ENCODE assay signal across 8 cellular contexts in genomic region chr12:25155031-25155576, GRCh38. TPM values are rescaled to one million over a fixed set of nuclear protein-coding genes. Genes with fewer than 3 reads are reported as not detected.
DNase-seq lines count a peak whose midpoint lies in the region; ATAC-seq and TF ChIP-seq lines count a peak whose summit lies in the region.

No MANE protein-coding gene starts in this region.

- H3K4me3 Mint-ChIP-seq in CD8-positive, alpha-beta memory T cell, result peak overlapping the region; percentile 29 to 86 (median 77)

- no peak overlapping the region for H3K27ac ChIP-seq in CD8-positive, alpha-beta memory T cell (ENCODE audit: low read depth, low read length)
- H3K27ac ChIP-seq in esophagus muscularis mucosa (replicated peaks in 1 of 4), result no peak overlapping the region
- H3K27ac ChIP-seq in gastrocnemius medialis, result no peak overlapping the region

- H3K9me3 Mint-ChIP-seq in CD8-positive, alpha-beta memory T cell, result no peaks in the 10 kb centered on the region

- peak in 2 of 5 donors; percentile 35 to 43 for DNase-seq in CD8-positive, alpha-beta memory T cell
- DNase-seq in RKO (ENCODE audit: low spot score) (peak; percentile 45), esophagus muscularis mucosa (ENCODE audit: extremely low spot score) (no peak), gastrocnemius medialis (no peak), activated gamma-delta T cell (lab: John Stamatoyannopoulos, UW) (no peak)
- DNase-seq in activated effector memory CD4-positive, alpha-beta T cell treated with anti-CD3 and anti-CD28 coated beads, Interleukin-2, amount 50 U/mL, for 16 hours, result no peak

- TF ChIP-seq POLR2A in esophagus muscularis mucosa (IDR thresholded peaks at IDR 0.05; ENCODE audit: low read depth), result no peak
- TF ChIP-seq POLR2A in gastrocnemius medialis (IDR thresholded peaks at IDR 0.05), result no peak

- no peaks in the 10 kb centered on the region for H3K36me3 ChIP-seq in CD8-positive, alpha-beta memory T cell (ENCODE audit: insufficient read depth, low read length)
- H3K36me3 ChIP-seq in esophagus muscularis mucosa, result no peaks in the 10 kb centered on the region
- no peaks in the 10 kb centered on the region for H3K36me3 ChIP-seq in gastrocnemius medialis

- H3K27ac Mint-ChIP-seq in CD8-positive, alpha-beta memory T cell, result peak overlapping the region in 6 of 8 donors; percentile 3 to 85 (median 54)

- peaks cover 6 to 11% (median 9%) of the 10 kb centered on the region in 3 donors for H3K4me1 Mint-ChIP-seq in CD8-positive, alpha-beta memory T cell

- CTCF ChIA-PET in CD8-positive, alpha-beta memory T cell (lab: Charles Lee), result interaction anchor here (1.0 to 1.9 kb wide), 9 partner anchors 8 to 164 kb away, joined by 3 to 7 read pairs (median 4); partner anchors contain the start of genes DNAI7 and ETFRF1

- no peak overlapping the region for H3K4me3 ChIP-seq in CD8-positive, alpha-beta memory T cell (ENCODE audit: low read length)
- H3K4me3 ChIP-seq in esophagus muscularis mucosa (no peak overlapping the region), gastrocnemius medialis (no peak overlapping the region)

- POLR2A ChIA-PET in CD8-positive, alpha-beta memory T cell (lab: Charles Lee), result interaction anchor here (0.7 to 1.3 kb wide), 5 partner anchors 39 to 233 kb away, joined by 3 to 5 read pairs (median 4); partner anchors contain the start of genes DNAI7, ETFRF1 and KRAS

- no peaks in the 10 kb centered on the region for H3K4me1 ChIP-seq in CD8-positive, alpha-beta memory T cell (ENCODE audit: insufficient read depth, low read length)
- H3K4me1 ChIP-seq in esophagus muscularis mucosa, result peaks cover 0 to 18% (median 5%) of the 10 kb centered on the region in 4 donors
- no peaks in the 10 kb centered on the region for H3K4me1 ChIP-seq in gastrocnemius medialis

- TF ChIP-seq CTCF in esophagus muscularis mucosa (IDR thresholded peaks at IDR 0.05) (peak; percentile 56 to 67 (median 64)), gastrocnemius medialis (IDR thresholded peaks at IDR 0.05 in 4 of 5, conservative IDR thresholded peaks at IDR 0.05 in 1 of 5) (peak in 4 of 5 experiments; percentile 8 to 38 (median 18))

- ATAC-seq in GM18517 (IDR thresholded peaks at IDR 0.05; ENCODE audit: unreplicated experiment) (peak; percentile 65), HG03354 (IDR thresholded peaks at IDR 0.05; ENCODE audit: poor library complexity, severe bottlenecking, unreplicated experiment) (peak; percentile 48), gastrocnemius medialis (no peak)

- H3K9me3 ChIP-seq in CD8-positive, alpha-beta memory T cell (ENCODE audit: low read length), result no peaks in the 10 kb centered on the region
- H3K9me3 ChIP-seq in esophagus muscularis mucosa (no peaks in the 10 kb centered on the region), gastrocnemius medialis (no peaks in the 10 kb centered on the region)

- H3K27me3 ChIP-seq in CD8-positive, alpha-beta memory T cell (ENCODE audit: insufficient read depth, low read length, poor library complexity, severe bottlenecking), result no peaks in the 10 kb centered on the region
- no peaks in the 10 kb centered on the region for H3K27me3 ChIP-seq in esophagus muscularis mucosa
- no peaks in the 10 kb centered on the region for H3K27me3 ChIP-seq in gastrocnemius medialis

- intact Hi-C loops in esophagus muscularis mucosa (cut with DNase I) (no loop called here), gastrocnemius medialis (cut with DNase I; ENCODE audit: low total_unique reads) (no loop called here)

- 61% methylated on average over 2 of the region's 2 CpGs for WGBS in esophagus muscularis mucosa

- TF ChIP-seq EP300 in esophagus muscularis mucosa (IDR thresholded peaks at IDR 0.05), result no peak

- no peaks in the 10 kb centered on the region for H3K36me3 Mint-ChIP-seq in CD8-positive, alpha-beta memory T cell

- in situ Hi-C loops in gastrocnemius medialis (cut with MboI; ENCODE audit: low sequenced_read_pairs in 4 of 4), result no loop called here

- H3K27me3 Mint-ChIP-seq in CD8-positive, alpha-beta memory T cell, result no peaks in the 10 kb centered on the region

RNA-seq across cellular contexts. Expression of gene DNAI7, which starts 39.9 kb away (rescaled TPM):
- not detected for total RNA-seq in CD8-positive, alpha-beta memory T cell
- polyA plus RNA-seq in CD8-positive, alpha-beta memory T cell, result not detected
- total RNA-seq in esophagus muscularis mucosa, result 1 to 10 TPM in 1 of 4 donors, under 1 TPM in 2, not detected in 1; 0.26 to 1.3 (median 0.40) TPM
- total RNA-seq in gastrocnemius medialis, result not detected

RNA-seq across cellular contexts. Expression of gene ETFRF1, which starts 39.9 kb away (rescaled TPM):
- 10 to 100 TPM; 12.4 to 14.4 TPM for total RNA-seq in CD8-positive, alpha-beta memory T cell
- 30.1 TPM for polyA plus RNA-seq in CD8-positive, alpha-beta memory T cell
- total RNA-seq in esophagus muscularis mucosa (10 to 100 TPM; 26.4 to 61.9 (median 40.3) TPM), gastrocnemius medialis (100 to 1,000 TPM in 1 of 4 donors, 10 to 100 TPM in 3; 45.9 to 105 (median 74.6) TPM)

Comparison
In these comparisons a context has a peak if more than half of its experiments do, and no peak if none do; other contexts are left out.
1. ATAC-seq: peak in GM18517 (single experiment) and HG03354 (single experiment); none in gastrocnemius medialis (0 of 2).